Comparison of ENCODE assay signal across 8 cellular contexts in genomic region chr5:144205141-144205551, GRCh38. TPM values are rescaled to one million over a fixed set of nuclear protein-coding genes. Genes with fewer than 3 reads are reported as not detected.
DNase-seq lines count a peak whose midpoint lies in the region; ATAC-seq and TF ChIP-seq lines count a peak whose summit lies in the region.

No MANE protein-coding gene starts in this region.

- no peaks in the 10 kb centered on the region for H4K20me1 ChIP-seq in MM.1S (ENCODE audit: insufficient read depth, low read length)

- no peak overlapping the region for H3K27ac ChIP-seq in MM.1S (ENCODE audit: low read length)

- no peaks in the 10 kb centered on the region for H3K9me3 ChIP-seq in NT2/D1 (ENCODE audit: insufficient read depth, low read length)
- H3K9me3 ChIP-seq in MM.1S (replicated peaks; ENCODE audit: insufficient read depth, low read length), result no peaks in the 10 kb centered on the region

- H3K36me3 ChIP-seq in NT2/D1 (ENCODE audit: insufficient read depth, insufficient read length, low read length), result no peaks in the 10 kb centered on the region
- H3K36me3 ChIP-seq in MM.1S (replicated peaks; ENCODE audit: insufficient read depth, low read length), result no peaks in the 10 kb centered on the region

- H3F3A ChIP-seq in MM.1S (ENCODE audit: insufficient read depth, low read length), result no peaks in the 10 kb centered on the region

- H3K27me3 ChIP-seq in NT2/D1 (ENCODE audit: insufficient read depth, insufficient read length) (peaks cover 28% of the 10 kb centered on the region), MM.1S (replicated peaks; ENCODE audit: insufficient read depth, low read length) (no peaks in the 10 kb centered on the region)

- CTCF ChIA-PET in activated naive CD4-positive, alpha-beta T cell treated with anti-CD3 and anti-CD28 coated beads for 36 hours (lab: Charles Lee), result interaction anchor here (1.2 to 3.2 kb wide), 3 partner anchors 12 to 1620 kb away, joined by 3 to 15 read pairs (median 12); no protein-coding TSS in a partner anchor

- no peaks in the 10 kb centered on the region for H3K9me3 Mint-ChIP-seq in progenitor cell of endocrine pancreas (ENCODE audit: low read depth)
- no peaks in the 10 kb centered on the region for H3K9me3 Mint-ChIP-seq in activated naive CD4-positive, alpha-beta T cell treated with anti-CD3 and anti-CD28 coated beads for 36 hours

- H3K4me3 Mint-ChIP-seq in progenitor cell of endocrine pancreas (ENCODE audit: low read depth), result peak overlapping the region; percentile 84
- H3K4me3 Mint-ChIP-seq in activated naive CD4-positive, alpha-beta T cell treated with anti-CD3 and anti-CD28 coated beads for 36 hours, result no peak overlapping the region

- H2AFZ ChIP-seq in MM.1S (ENCODE audit: low read length), result no peak overlapping the region

- H3K27me3 Mint-ChIP-seq in progenitor cell of endocrine pancreas, result peaks cover 12% of the 10 kb centered on the region
- H3K27me3 Mint-ChIP-seq in activated naive CD4-positive, alpha-beta T cell treated with anti-CD3 and anti-CD28 coated beads for 36 hours (ENCODE audit: low read depth), result peaks cover 38% of the 10 kb centered on the region

- no peaks in the 10 kb centered on the region for H3K9me2 ChIP-seq in MM.1S (replicated peaks; ENCODE audit: insufficient read depth, low read length)

- H3K9ac ChIP-seq in NT2/D1 (ENCODE audit: insufficient read length, low read depth) (peak overlapping the region; percentile 36), MM.1S (ENCODE audit: low read length) (no peak overlapping the region)

- H3K27ac Mint-ChIP-seq in progenitor cell of endocrine pancreas, result peak overlapping the region; percentile 94
- H3K27ac Mint-ChIP-seq in activated naive CD4-positive, alpha-beta T cell treated with anti-CD3 and anti-CD28 coated beads for 36 hours, result no peak overlapping the region

- H3K36me3 Mint-ChIP-seq in progenitor cell of endocrine pancreas (ENCODE audit: insufficient read depth), result no peaks in the 10 kb centered on the region
- H3K36me3 Mint-ChIP-seq in activated naive CD4-positive, alpha-beta T cell treated with anti-CD3 and anti-CD28 coated beads for 36 hours (ENCODE audit: low read depth), result no peaks in the 10 kb centered on the region

- no peaks in the 10 kb centered on the region for H3K79me2 ChIP-seq in MM.1S (ENCODE audit: low read length)

- intact Hi-C loops in activated naive CD4-positive, alpha-beta T cell treated with anti-CD3 and anti-CD28 coated beads for 36 hours (cut with micrococcal nuclease), result loop anchor here (5.0 to 10.0 kb wide), 2 partner anchors 1032 to 1920 kb away; no protein-coding TSS in a partner anchor

- H3K4me1 Mint-ChIP-seq in progenitor cell of endocrine pancreas (ENCODE audit: low read depth), result peaks cover 34% of the 10 kb centered on the region
- H3K4me1 Mint-ChIP-seq in activated naive CD4-positive, alpha-beta T cell treated with anti-CD3 and anti-CD28 coated beads for 36 hours (ENCODE audit: low read depth), result peaks cover 17% of the 10 kb centered on the region

- DNase-seq in Daoy (ENCODE audit: low read depth), result peak; percentile 48
- no peak for DNase-seq in NT2/D1 (ENCODE audit: low read depth, low spot score)
- DNase-seq in fibroblast of the aortic adventitia (ENCODE audit: low read depth), result peak; percentile 63
- peak; percentile 44 for DNase-seq in progenitor cell of endocrine pancreas (ENCODE audit: low spot score, unreplicated experiment)
- DNase-seq in activated naive CD4-positive, alpha-beta T cell treated with anti-CD3 and anti-CD28 coated beads for 36 hours, result no peak
- DNase-seq in activated T-cell treated with anti-CD3 and anti-CD28 coated beads for 4 hours, result no peak
- DNase-seq in MM.1S, result no peak

- ATAC-seq in HG02981 (IDR thresholded peaks at IDR 0.05; ENCODE audit: unreplicated experiment), result no peak

- no peak for TF ChIP-seq CTCF in fibroblast of the aortic adventitia (IDR thresholded peaks at IDR 0.05; ENCODE audit: insufficient read depth, low read length)
- TF ChIP-seq CTCF in progenitor cell of endocrine pancreas (IDR thresholded peaks at IDR 0.05; ENCODE audit: unreplicated experiment), result peak; percentile 16
- TF ChIP-seq CTCF in MM.1S (IDR thresholded peaks at IDR 0.05; ENCODE audit: low read length), result no peak

- H3K4me2 ChIP-seq in MM.1S (ENCODE audit: low read depth, low read length), result no peak overlapping the region

- H3K4me3 ChIP-seq in NT2/D1 (ENCODE audit: insufficient read length, low read depth) (peak overlapping the region; percentile 50), fibroblast of the aortic adventitia (ENCODE audit: low read depth, low read length) (peak overlapping the region; percentile 80), MM.1S (ENCODE audit: low read length) (no peak overlapping the region)

- H3K4me1 ChIP-seq in NT2/D1 (ENCODE audit: insufficient read depth, insufficient read length), result peaks cover 2% of the 10 kb centered on the region
- no peaks in the 10 kb centered on the region for H3K4me1 ChIP-seq in MM.1S (ENCODE audit: low read length)

RNA-seq across cellular contexts. Expression of gene KCTD16, which starts 34.5 kb away (rescaled TPM):
- total RNA-seq in Daoy (2014; rRNA removed; shearing (Covaris generic)), result 0.63 and 0.65 TPM in 2 replicates
- total RNA-seq in fibroblast of the aortic adventitia (ENCODE audit: low replicate concordance) (7.4 and 12.6 TPM in 2 replicates), progenitor cell of endocrine pancreas (21.2 and 24.3 TPM in 2 replicates)
- total RNA-seq in activated naive CD4-positive, alpha-beta T cell treated with anti-CD3 and anti-CD28 coated beads for 36 hours, result under 1 TPM; 0.27 to 0.29 TPM

RNA-seq across cellular contexts. Expression of gene YIPF5, which starts 34.7 kb away (rescaled TPM):
- 83.9 and 94.9 TPM in 2 replicates for total RNA-seq in Daoy (2014; rRNA removed; shearing (Covaris generic))
- 83.9 and 125 TPM in 2 replicates for total RNA-seq in fibroblast of the aortic adventitia (ENCODE audit: low replicate concordance)
- total RNA-seq in progenitor cell of endocrine pancreas, result 44.7 and 46.8 TPM in 2 replicates
- total RNA-seq in activated naive CD4-positive, alpha-beta T cell treated with anti-CD3 and anti-CD28 coated beads for 36 hours, result 10 to 100 TPM; 31.2 to 33.3 TPM

Comparison
In these comparisons a context has a peak if more than half of its experiments do, and no peak if none do; other contexts are left out.
1. DNase-seq: peak in Daoy (single experiment), fibroblast of the aortic adventitia (single experiment) and progenitor cell of endocrine pancreas (single experiment); none in NT2/D1 (single experiment), activated naive CD4-positive, alpha-beta T cell treated with anti-CD3 and anti-CD28 coated beads for 36 hours (single experiment), activated T-cell treated with anti-CD3 and anti-CD28 coated beads for 4 hours (single experiment) and MM.1S (single experiment).